Comparison of ENCODE assay signal across 38 cellular contexts in genomic region chr17:2830678-2831077, GRCh38. TPM values are rescaled to one million over a fixed set of nuclear protein-coding genes. Genes with fewer than 3 reads are reported as not detected.
"Had no signal": no experiment of that assay in that cellular context is flagged by ENCODE, and none has a peak within 500 bp of the region (broad histone marks: within the 10 kb centered on the region; RNA-seq: fewer than 3 reads in every experiment).

No MANE protein-coding gene starts in this region.

- H3K9me3 Mint-ChIP-seq: activated B cell treated with CpG ODN at 0.5 μM for 24 hours; activated CD4-positive, alpha-beta memory T cell treated with anti-CD3 and anti-CD28 coated beads for 36 hours; activated CD4-positive, alpha-beta T cell treated with anti-CD3 and anti-CD28 coated beads, Interleukin-2, amount 10 ng/mL, durations not matched to agents 24 days and 14 days; activated CD8-positive, alpha-beta T cell treated with anti-CD3 and anti-CD28 coated beads for 36 hours; activated naive CD4-positive, alpha-beta T cell treated with anti-CD3 and anti-CD28 coated beads for 36 hours; activated naive CD4-positive, alpha-beta T cell treated with anti-CD3 and anti-CD28 coated beads, Interleukin-2, amount 50 U/mL, for 72 hours; activated naive CD8-positive, alpha-beta T cell treated with anti-CD3 and anti-CD28 coated beads for 36 hours; activated T-cell treated with anti-CD3 and anti-CD28 coated beads, Interleukin-2, amount 50 U/mL, for 4 hours; activated T-cell treated with anti-CD3 and anti-CD28 coated beads, Interleukin-2, amount 50 U/mL, for 72 hours; activated T-helper 1 cell treated with anti-CD3 and anti-CD28 coated beads, Interleukin-12 subunit alpha, Interleukin-12 subunit beta, Interleukin-2, Interleukin-4 antibody, amounts not matched to agents 30 ng/mL and 10 ng/mL and 1 ng/mL, durations not matched to agents 14 hours and 24 hours and 36 hours; activated T-helper 17 cell treated with anti-CD3 and anti-CD28 coated beads, Interleukin-2, amount 50 U/mL, for 72 hours; T-helper 1 cell treated with Interleukin-12 subunit alpha and Interleukin-12 subunit beta and Interleukin-4 antibody, amounts not matched to agents 30 μg/mL and 1 μg/mL, for 36 hours; T-helper 2 cell treated with Interferon-gamma antibody and Interleukin-4, amounts not matched to agents 5 μg/mL and 100 μg/mL, for 36 hours had no signal

- H3K27ac ChIP-seq: adrenal gland, body of pancreas, brain microvascular endothelial cell, breast epithelium, VCaP had no signal

- FAIRE-seq: astrocyte, TTC549 had no signal

- DNase-seq: activated B cell treated with CpG ODN at 0.5 μM for 24 hours; activated CD4-positive, alpha-beta memory T cell treated with anti-CD3 and anti-CD28 coated beads for 36 hours; activated CD4-positive, alpha-beta T cell treated with anti-CD3 and anti-CD28 coated beads for 4 hours; activated CD4-positive, alpha-beta T cell treated with anti-CD3 and anti-CD28 coated beads, Interleukin-2, amount 10 ng/mL, durations not matched to agents 24 days and 14 days; activated CD4-positive, alpha-beta T cell treated with anti-CD3 and anti-CD28 coated beads, Interleukin-2, amount 50 U/mL, for 1 hour; activated CD4-positive, alpha-beta T cell treated with anti-CD3 and anti-CD28 coated beads, Interleukin-2, amount 50 U/mL, for 4 hours; activated CD4-positive, CD25-positive, alpha-beta regulatory T cell treated with anti-CD3 and anti-CD28 coated beads, Interleukin-2, amount 50 U/mL, for 72 hours; activated CD8-positive, alpha-beta memory T cell treated with anti-CD3 and anti-CD28 coated beads, Interleukin-2, amount 50 U/mL, for 4 hours; activated CD8-positive, alpha-beta T cell treated with anti-CD3 and anti-CD28 coated beads for 36 hours; activated effector memory CD4-positive, alpha-beta T cell treated with anti-CD3 and anti-CD28 coated beads, Interleukin-2, amount 50 U/mL, for 16 hours; activated gamma-delta T cell treated with Interleukin-2 at 50 U/mL for 16 hours; activated naive CD4-positive, alpha-beta T cell; activated naive CD4-positive, alpha-beta T cell treated with anti-CD3 and anti-CD28 coated beads for 36 hours; activated naive CD4-positive, alpha-beta T cell treated with anti-CD3 and anti-CD28 coated beads, Interleukin-2, amount 50 U/mL, for 16 hours; activated naive CD8-positive, alpha-beta T cell treated with anti-CD3 and anti-CD28 coated beads for 36 hours; activated T-cell treated with anti-CD3 and anti-CD28 coated beads for 4 hours; activated T-cell treated with anti-CD3 and anti-CD28 coated beads, Interleukin-2, amount 50 U/mL, for 1 hour; activated T-cell treated with anti-CD3 and anti-CD28 coated beads, Interleukin-2, amount 50 U/mL, for 4 hours; activated T-cell treated with anti-CD3 and anti-CD28 coated beads, Interleukin-2, amount 50 U/mL, for 72 hours; adrenal gland; amniotic stem cell; aorta; body of pancreas; brain microvascular endothelial cell; central memory CD4-positive, alpha-beta T cell; SW 1271; T-helper 1 cell; T-helper 2 cell; T-helper 9 cell had no signal

- H3K27ac Mint-ChIP-seq: activated B cell treated with CpG ODN at 0.5 μM for 24 hours; activated CD4-positive, alpha-beta memory T cell treated with anti-CD3 and anti-CD28 coated beads for 36 hours; activated CD4-positive, alpha-beta T cell treated with anti-CD3 and anti-CD28 coated beads, Interleukin-2, amount 10 ng/mL, durations not matched to agents 24 days and 14 days; activated CD8-positive, alpha-beta T cell treated with anti-CD3 and anti-CD28 coated beads for 36 hours; activated naive CD4-positive, alpha-beta T cell treated with anti-CD3 and anti-CD28 coated beads for 36 hours; activated naive CD4-positive, alpha-beta T cell treated with anti-CD3 and anti-CD28 coated beads, Interleukin-2, amount 50 U/mL, for 72 hours; activated naive CD8-positive, alpha-beta T cell treated with anti-CD3 and anti-CD28 coated beads for 36 hours; activated T-cell treated with anti-CD3 and anti-CD28 coated beads, Interleukin-2, amount 50 U/mL, for 72 hours; activated T-helper 1 cell treated with anti-CD3 and anti-CD28 coated beads, Interleukin-12 subunit alpha, Interleukin-12 subunit beta, Interleukin-2, Interleukin-4 antibody, amounts not matched to agents 30 ng/mL and 10 ng/mL and 1 ng/mL, durations not matched to agents 14 hours and 24 hours and 36 hours; activated T-helper 17 cell treated with anti-CD3 and anti-CD28 coated beads, Interleukin-2, amount 50 U/mL, for 72 hours; T-helper 1 cell treated with Interleukin-12 subunit alpha and Interleukin-12 subunit beta and Interleukin-4 antibody, amounts not matched to agents 30 μg/mL and 1 μg/mL, for 36 hours; T-helper 2 cell treated with Interferon-gamma antibody and Interleukin-4, amounts not matched to agents 5 μg/mL and 100 μg/mL, for 36 hours had no signal

- H3K4me3 Mint-ChIP-seq: activated B cell treated with CpG ODN at 0.5 μM for 24 hours; activated CD4-positive, alpha-beta memory T cell treated with anti-CD3 and anti-CD28 coated beads for 36 hours; activated CD4-positive, alpha-beta T cell treated with anti-CD3 and anti-CD28 coated beads, Interleukin-2, amount 10 ng/mL, durations not matched to agents 24 days and 14 days; activated CD8-positive, alpha-beta T cell treated with anti-CD3 and anti-CD28 coated beads for 36 hours; activated naive CD4-positive, alpha-beta T cell treated with anti-CD3 and anti-CD28 coated beads for 36 hours; activated naive CD8-positive, alpha-beta T cell treated with anti-CD3 and anti-CD28 coated beads for 36 hours; activated T-cell treated with anti-CD3 and anti-CD28 coated beads, Interleukin-2, amount 50 U/mL, for 4 hours; activated T-cell treated with anti-CD3 and anti-CD28 coated beads, Interleukin-2, amount 50 U/mL, for 72 hours; activated T-helper 1 cell treated with anti-CD3 and anti-CD28 coated beads, Interleukin-12 subunit alpha, Interleukin-12 subunit beta, Interleukin-2, Interleukin-4 antibody, amounts not matched to agents 30 ng/mL and 10 ng/mL and 1 ng/mL, durations not matched to agents 14 hours and 24 hours and 36 hours; activated T-helper 17 cell treated with anti-CD3 and anti-CD28 coated beads, Interleukin-2, amount 50 U/mL, for 72 hours; T-helper 1 cell treated with Interleukin-12 subunit alpha and Interleukin-12 subunit beta and Interleukin-4 antibody, amounts not matched to agents 30 μg/mL and 1 μg/mL, for 36 hours; T-helper 2 cell treated with Interferon-gamma antibody and Interleukin-4, amounts not matched to agents 5 μg/mL and 100 μg/mL, for 36 hours had no signal

- ATAC-seq: activated CD8-positive, alpha-beta T cell treated with anti-CD3 and anti-CD28 coated beads for 36 hours; activated naive CD4-positive, alpha-beta T cell treated with anti-CD3 and anti-CD28 coated beads, Interleukin-2, amount 50 U/mL, for 72 hours; activated T-cell treated with anti-CD3 and anti-CD28 coated beads, Interleukin-2, amount 50 U/mL, for 4 hours; activated T-cell treated with anti-CD3 and anti-CD28 coated beads, Interleukin-2, amount 50 U/mL, for 72 hours; activated T-helper 17 cell treated with anti-CD3 and anti-CD28 coated beads, Interleukin-2, amount 50 U/mL, for 72 hours; body of pancreas had no signal

- H3K36me3 Mint-ChIP-seq: activated CD4-positive, alpha-beta memory T cell treated with anti-CD3 and anti-CD28 coated beads for 36 hours; activated naive CD4-positive, alpha-beta T cell treated with anti-CD3 and anti-CD28 coated beads, Interleukin-2, amount 50 U/mL, for 72 hours; activated naive CD8-positive, alpha-beta T cell treated with anti-CD3 and anti-CD28 coated beads for 36 hours had no signal

- H3K27me3 Mint-ChIP-seq: activated CD4-positive, alpha-beta memory T cell treated with anti-CD3 and anti-CD28 coated beads for 36 hours; activated T-helper 17 cell treated with anti-CD3 and anti-CD28 coated beads, Interleukin-2, amount 50 U/mL, for 72 hours had no signal

- H3K4me1 ChIP-seq: adrenal gland, body of pancreas, breast epithelium had no signal

- H3K4me3 ChIP-seq: adrenal gland, body of pancreas, breast epithelium had no signal

- H3K9me3 ChIP-seq: adrenal gland, body of pancreas, breast epithelium had no signal

- H3K36me3 ChIP-seq: adrenal gland, brain microvascular endothelial cell, breast epithelium had no signal

- H3K27me3 ChIP-seq: adrenal gland, body of pancreas, brain microvascular endothelial cell, breast epithelium had no signal

RNA-seq across cellular contexts. Expression of gene RAP1GAP2, which starts 34.4 kb away (rescaled TPM):
- total RNA-seq: activated naive CD8-positive, alpha-beta T cell treated with anti-CD3 and anti-CD28 coated beads for 36 hours had no signal
